Comparison of ENCODE assay signal across 17 cellular contexts in genomic region chr18:62850619-62851306, GRCh38.
DNase-seq lines count a peak whose midpoint lies in the region; ATAC-seq, FAIRE-seq and TF ChIP-seq lines count a peak whose summit lies in the region.
"Had no signal": no experiment of that assay in that cellular context is flagged by ENCODE, and none has a peak within 500 bp of the region (broad histone marks: within the 10 kb centered on the region; RNA-seq: fewer than 3 reads in every experiment).

No MANE protein-coding gene starts in this region.

- no peaks in the 10 kb centered on the region for H3K36me3 Mint-ChIP-seq in mesothelial cell of epicardium
- H3K36me3 Mint-ChIP-seq: T-cell had no signal

- H3K27me3 ChIP-seq in heart left ventricle (no peaks in the 10 kb centered on the region), spleen (replicated peaks in 1 of 7) (no peaks in the 10 kb centered on the region)
- H3K27me3 ChIP-seq: BLaER1 had no signal

- H3K9me3 Mint-ChIP-seq in mesothelial cell of epicardium, result no peaks in the 10 kb centered on the region
- H3K9me3 Mint-ChIP-seq: T-cell had no signal

- H3K4me3 ChIP-seq in heart left ventricle (peak overlapping the region in 1 of 12 donors; percentile 5), spleen (no peak overlapping the region)
- H3K4me3 ChIP-seq: BLaER1 had no signal

- 55 to 68% (median 56%) methylated on average over 7 of the region's 7 CpGs for WGBS in heart left ventricle, 4 donors
- 75 to 91% (median 81%) methylated on average over 7 of the region's 7 CpGs for WGBS in spleen, 5 donors

- no peak for TF ChIP-seq CTCF in heart left ventricle (IDR thresholded peaks at IDR 0.05)
- TF ChIP-seq CTCF in mesothelial cell of epicardium (IDR thresholded peaks at IDR 0.05; ENCODE audit: unreplicated experiment), result no peak
- TF ChIP-seq CTCF in spleen (IDR thresholded peaks at IDR 0.05 in 8 of 11, conservative IDR thresholded peaks at IDR 0.05 in 3 of 11), result no peak

- H3K4me3 Mint-ChIP-seq in mesothelial cell of epicardium, result no peak overlapping the region
- H3K4me3 Mint-ChIP-seq: T-cell had no signal

- H3K36me3 ChIP-seq in heart left ventricle (no peaks in the 10 kb centered on the region), spleen (no peaks in the 10 kb centered on the region)

- TF ChIP-seq POLR2A in heart left ventricle (IDR thresholded peaks at IDR 0.05), result no peak
- TF ChIP-seq POLR2A in spleen (IDR thresholded peaks at IDR 0.05), result no peak

- peak overlapping the region in 11 of 12 donors; percentile 0 to 59 (median 29) for H3K27ac ChIP-seq in heart left ventricle
- H3K27ac ChIP-seq in spleen, result no peak overlapping the region
- H3K27ac ChIP-seq: BLaER1 had no signal

- ATAC-seq in heart left ventricle (peak; percentile 31 to 75 (median 56)), HG02763 (IDR thresholded peaks at IDR 0.05; ENCODE audit: unreplicated experiment) (no peak)
- ATAC-seq: Panc1, T-cell had no signal

- peaks cover 0 to 22% (median 6%) of the 10 kb centered on the region in 12 donors for H3K4me1 ChIP-seq in heart left ventricle
- H3K4me1 ChIP-seq in spleen, result peaks cover 0 to 5% (median 0%) of the 10 kb centered on the region in 6 donors
- H3K4me1 ChIP-seq: BLaER1 had no signal

- DNase-seq in DMS53 (lab: John Stamatoyannopoulos, UW) (peak; percentile 95), OCI-M1 (lab: John Stamatoyannopoulos, UW) (peak; percentile 92), heart left ventricle (no peak), pons (ENCODE audit: low spot score) (peak; percentile 84), mesothelial cell of epicardium (ENCODE audit: low spot score in 2 of 2, unreplicated experiment in 2 of 2) (no peak), HTR-8/SVneo (ENCODE audit: insufficient read length, low spot score) (no peak), spleen (no peak)
- DNase-seq: activated CD4-positive, alpha-beta T cell treated with anti-CD3 and anti-CD28 coated beads for 1 hour; activated T-cell treated with anti-CD3 and anti-CD28 coated beads, Interleukin-2, amount 50 U/mL, for 1 hour; Karpas-422; NCI-H1930; stimulated activated CD4-positive, alpha-beta T cell treated with anti-CD3 and anti-CD28 coated beads, Interleukin-4, amount 100 ng/mL, for 1 hour; T-cell had no signal

- no peaks in the 10 kb centered on the region for H3K27me3 Mint-ChIP-seq in mesothelial cell of epicardium (ENCODE audit: low read depth)
- H3K27me3 Mint-ChIP-seq: T-cell had no signal

- no peak overlapping the region for H3K27ac Mint-ChIP-seq in mesothelial cell of epicardium
- H3K27ac Mint-ChIP-seq: T-cell had no signal

- H3K4me1 Mint-ChIP-seq in mesothelial cell of epicardium, result no peaks in the 10 kb centered on the region

- FAIRE-seq in HTR-8/SVneo (lab: Jason Lieb, UNC), result no peak
- FAIRE-seq: colon had no signal

- H3K9me3 ChIP-seq in heart left ventricle (no peaks in the 10 kb centered on the region), spleen (no peaks in the 10 kb centered on the region)
- H3K9me3 ChIP-seq: BLaER1 had no signal

- intact Hi-C loops in heart left ventricle (cut with DNase I) (loop anchor here in 1 of 10 donors (10.0 kb wide), 1 partner anchor 126 kb away; no protein-coding TSS in a partner anchor), spleen (cut with DNase I; ENCODE audit: low total_unique reads) (no loop called here)

Comparison
In these comparisons a context has a peak if more than half of its experiments do, and no peak if none do; other contexts are left out.
1. DNase-seq: peak in DMS53 (single experiment), OCI-M1 (single experiment) and pons (single experiment); none in heart left ventricle (0 of 5), mesothelial cell of epicardium (0 of 2), HTR-8/SVneo (single experiment) and spleen (single experiment).
2. H3K27ac ChIP-seq: peak in heart left ventricle (11 of 12); none in spleen (0 of 8).